Comparison of ENCODE assay signal across 9 cellular contexts in the genomic region with DNA sequence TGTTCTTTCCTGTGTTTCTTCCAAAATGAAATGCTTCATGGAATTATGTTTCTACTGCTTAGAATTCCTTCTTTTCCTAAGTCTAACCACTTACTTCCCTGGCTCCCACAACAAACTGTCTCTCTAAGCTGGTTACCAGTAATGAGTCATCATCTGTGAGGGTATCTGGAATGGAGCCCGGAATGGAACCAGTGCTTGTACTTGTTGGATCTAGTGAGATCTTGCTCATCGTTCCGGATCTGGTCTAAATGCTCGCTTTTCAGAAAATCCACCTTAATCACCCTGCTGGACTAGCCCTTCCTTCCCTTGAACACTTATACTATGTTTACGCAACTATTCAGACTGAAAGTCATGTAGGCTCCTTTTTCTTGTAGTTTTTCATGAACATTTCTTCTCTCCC.
DNase-seq lines count a peak whose midpoint lies in the region; ATAC-seq and TF ChIP-seq lines count a peak whose summit lies in the region.
"Had no signal": no experiment of that assay in that cellular context is flagged by ENCODE, and none has a peak within 500 bp of the region (broad histone marks: within the 10 kb centered on the region; RNA-seq: fewer than 3 reads in every experiment).

No MANE protein-coding gene starts in this region.

- peaks cover 3 to 16% of the 10 kb centered on the region in 2 experiments; a peak in 3 of 4 replicates for H3K79me1 ChIP-seq in IMR-90 (ENCODE audit: low read depth in 1 of 2, low read length in 2 of 2)

- peaks cover 4% of the 10 kb centered on the region for H3K79me2 ChIP-seq in mammary epithelial cell (ENCODE audit: insufficient read depth, low read length)

- CTCF ChIA-PET in IMR-90 (lab: Yijun Ruan, JAX) (no interaction called here), mammary epithelial cell (lab: Charles Lee; ENCODE audit: low non-redundant PET) (interaction anchor here (0.6 kb wide), 1 partner anchor 94 kb away, joined by 4 read pairs; no protein-coding TSS in a partner anchor)
- CTCF ChIA-PET in activated naive CD4-positive, alpha-beta T cell treated with anti-CD3 and anti-CD28 coated beads, Interleukin-2, amount 10 ng/mL, durations not matched to agents 7 days and 5 days (lab: Charles Lee) = no interaction called here

- DNase-seq in AG08395 (ENCODE audit: low spot score) (peak; percentile 94), IMR-90 (peak; percentile 99), mammary epithelial cell (peak; percentile 99), lung (ENCODE audit: low spot score) (peak; percentile 46), esophagus muscularis mucosa (ENCODE audit: extremely low spot score) (no peak)
- no peak for DNase-seq in activated naive CD4-positive, alpha-beta T cell treated with anti-CD3 and anti-CD28 coated beads, Interleukin-2, amount 10 ng/mL, durations not matched to agents 7 days and 5 days
- DNase-seq: activated CD8-positive, alpha-beta T cell treated with anti-CD3 and anti-CD28 coated beads, Interleukin-2, amount 10 ng/mL, durations not matched to agents 7 days and 5 days had no signal

- H3K4me1 Mint-ChIP-seq in activated naive CD4-positive, alpha-beta T cell treated with anti-CD3 and anti-CD28 coated beads, Interleukin-2, amount 10 ng/mL, durations not matched to agents 7 days and 5 days = no peaks in the 10 kb centered on the region

- no peak overlapping the region for H3K4me3 Mint-ChIP-seq in activated naive CD4-positive, alpha-beta T cell treated with anti-CD3 and anti-CD28 coated beads, Interleukin-2, amount 10 ng/mL, durations not matched to agents 7 days and 5 days
- H3K4me3 Mint-ChIP-seq: activated CD8-positive, alpha-beta T cell treated with anti-CD3 and anti-CD28 coated beads, Interleukin-2, amount 10 ng/mL, durations not matched to agents 7 days and 5 days had no signal

- H2BK120ac ChIP-seq in IMR-90 (ENCODE audit: low read depth, low read length) = no peak overlapping the region

- H3K27me3 ChIP-seq in IMR-90 (ENCODE audit: control insufficient read depth, insufficient read depth, low read length) (no peaks in the 10 kb centered on the region), mammary epithelial cell (ENCODE audit: insufficient read depth, low read length) (no peaks in the 10 kb centered on the region), lung (ENCODE audit: control insufficient read depth, insufficient read depth) (no peaks in the 10 kb centered on the region), esophagus muscularis mucosa (no peaks in the 10 kb centered on the region)

- no peak overlapping the region for H3K9ac ChIP-seq in IMR-90 (ENCODE audit: low read depth, low read length)
- peak overlapping the region; percentile 9 for H3K9ac ChIP-seq in mammary epithelial cell (ENCODE audit: insufficient read depth, low read length)

- no peak overlapping the region for H2AK5ac ChIP-seq in IMR-90 (ENCODE audit: low read depth, low read length)

- H3K14ac ChIP-seq in IMR-90 (replicated peaks; ENCODE audit: low read depth, low read length) = 0 out of 2 replicates have a peak overlapping the region, but pooled peaks have one; percentile 11

- ATAC-seq in IMR-90 (ENCODE audit: low read depth) = peak; percentile 93
- ATAC-seq in lung (ENCODE audit: insufficient read depth, low FRiP score) = no peak
- no peak for ATAC-seq in HG03108 (IDR thresholded peaks at IDR 0.05; ENCODE audit: unreplicated experiment)
- ATAC-seq in HG02763 (IDR thresholded peaks at IDR 0.05; ENCODE audit: unreplicated experiment) = no peak
- ATAC-seq: activated CD8-positive, alpha-beta T cell treated with anti-CD3 and anti-CD28 coated beads, Interleukin-2, amount 10 ng/mL, durations not matched to agents 7 days and 5 days had no signal

- no peaks in the 10 kb centered on the region for H3K27me3 Mint-ChIP-seq in activated naive CD4-positive, alpha-beta T cell treated with anti-CD3 and anti-CD28 coated beads, Interleukin-2, amount 10 ng/mL, durations not matched to agents 7 days and 5 days

- no peak overlapping the region for H3K23ac ChIP-seq in IMR-90 (ENCODE audit: low read depth, low read length)

- H3K27ac ChIP-seq in IMR-90 (ENCODE audit: insufficient read depth, low read length) (no peak overlapping the region), mammary epithelial cell (ENCODE audit: insufficient read depth, low read depth, low read length) (peak overlapping the region; percentile 82), lung (ENCODE audit: low read depth in 1 of 2, low read length in 1 of 2) (no peak overlapping the region), esophagus muscularis mucosa (replicated peaks in 1 of 4) (no peak overlapping the region)

- H3K36me3 ChIP-seq in IMR-90 (ENCODE audit: control insufficient read depth, insufficient read depth, low read length) (peaks cover 5% of the 10 kb centered on the region; the same call in 1 of the 2 replicates), mammary epithelial cell (ENCODE audit: insufficient read depth, low read length) (peaks cover 6% of the 10 kb centered on the region), lung (ENCODE audit: control insufficient read depth in 2 of 2, insufficient read depth in 2 of 2, low read length in 2 of 2) (peaks cover 3 to 10% of the 10 kb centered on the region in 2 donors), esophagus muscularis mucosa (peaks cover 3 to 26% (median 6%) of the 10 kb centered on the region in 4 donors)

- no peak overlapping the region for H2AFZ ChIP-seq in IMR-90 (replicated peaks; ENCODE audit: low read length, poor library complexity)
- no peak overlapping the region for H2AFZ ChIP-seq in mammary epithelial cell (ENCODE audit: low read depth, low read length)

- TF ChIP-seq EP300 in esophagus muscularis mucosa (IDR thresholded peaks at IDR 0.05) = no peak

- WGBS in IMR-90 (ENCODE audit: extremely low coverage in 2 of 2, insufficient read length in 1 of 2), 2 experiments = 43% methylated on average over 1 of the region's 5 CpGs; no CpG with 5 or more reads in 1 of the 2 experiments
- WGBS in mammary epithelial cell (ENCODE audit: low coverage, missing lambda C conversion rate) = 2% methylated on average over 5 of the region's 5 CpGs
- 76 to 89% methylated on average over 5 of the region's 5 CpGs for WGBS in lung, 2 donors
- WGBS in esophagus muscularis mucosa = 55% methylated on average over 5 of the region's 5 CpGs

- no peak overlapping the region for H4K8ac ChIP-seq in IMR-90 (ENCODE audit: low read depth in 2 of 2, low read length in 2 of 2)

- H3K56ac ChIP-seq in IMR-90 (ENCODE audit: extremely low read depth, insufficient read depth, low read length) = no peak overlapping the region

- dilution Hi-C loops in IMR-90 (cut with HindIII; ENCODE audit: low sequenced_read_pairs, unreplicated experiment) (no loop called here), mammary epithelial cell (cut with HindIII; ENCODE audit: low sequenced_read_pairs) (no loop called here)

- peak overlapping the region; percentile 45 for H2BK5ac ChIP-seq in IMR-90 (ENCODE audit: low read depth, low read length, poor library complexity, severe bottlenecking)

- TF ChIP-seq CTCF in IMR-90 (conservative IDR thresholded peaks at IDR 0.05; ENCODE audit: low read depth, low read length) = no peak
- no peak for TF ChIP-seq CTCF in mammary epithelial cell (conservative IDR thresholded peaks at IDR 0.05 in 1 of 2, IDR thresholded peaks at IDR 0.05 in 1 of 2; ENCODE audit: extremely low read depth in 1 of 2, insufficient read depth in 1 of 2, low read depth in 1 of 2, low read length in 2 of 2)
- no peak for TF ChIP-seq CTCF in lung (IDR thresholded peaks at IDR 0.05; ENCODE audit: control extremely low read depth, extremely low read depth)
- TF ChIP-seq CTCF in esophagus muscularis mucosa (IDR thresholded peaks at IDR 0.05) = no peak

- no peak overlapping the region for H2AK9ac ChIP-seq in IMR-90 (replicated peaks; ENCODE audit: low read depth, low read length, poor library complexity)

- TF ChIP-seq RAD21 in IMR-90 (IDR thresholded peaks at IDR 0.05; ENCODE audit: low read length) = no peak; the same call in 1 of the 2 replicates

- peak overlapping the region; percentile 9; the same call in 1 of the 2 replicates for H3K4me2 ChIP-seq in IMR-90 (ENCODE audit: low read depth, low read length)
- H3K4me2 ChIP-seq in mammary epithelial cell (ENCODE audit: insufficient read depth, low read depth, low read length) = peak overlapping the region; percentile 71

- H3K9me3 Mint-ChIP-seq in activated naive CD4-positive, alpha-beta T cell treated with anti-CD3 and anti-CD28 coated beads, Interleukin-2, amount 10 ng/mL, durations not matched to agents 7 days and 5 days = no peaks in the 10 kb centered on the region

- intact Hi-C loops in IMR-90 (cut with micrococcal nuclease) (no loop called here), mammary epithelial cell (cut with micrococcal nuclease) (loop anchor here (5.0 kb wide), 1 partner anchor 45 kb away; no protein-coding TSS in a partner anchor), esophagus muscularis mucosa (cut with DNase I) (no loop called here)

- H4K91ac ChIP-seq in IMR-90 (ENCODE audit: insufficient read depth, low read depth, low read length) = no peak overlapping the region

- H3K9me1 ChIP-seq in IMR-90 (ENCODE audit: insufficient read depth, low read length) = peaks cover 11% of the 10 kb centered on the region; the same call in 1 of the 2 replicates

- H2BK15ac ChIP-seq in IMR-90 (ENCODE audit: low read depth, low read length) = no peak overlapping the region

- in situ Hi-C loops in IMR-90 (cut with MboI; ENCODE audit: low sequenced_read_pairs) = no loop called here
- in situ Hi-C loops in mammary epithelial cell (cut with MboI; ENCODE audit: low sequenced_read_pairs in 2 of 2) = no loop called here

- POLR2A ChIA-PET in IMR-90 (lab: Charles Lee; ENCODE audit: unreplicated experiment) = no interaction called here

- no peak overlapping the region for H3K4me3 ChIP-seq in IMR-90 (ENCODE audit: insufficient read depth, low read depth, low read length)
- peak overlapping the region in 1 of 3 experiments; percentile 15 for H3K4me3 ChIP-seq in mammary epithelial cell (replicated peaks in 1 of 3; ENCODE audit: insufficient read depth in 1 of 3, low read depth in 2 of 3, low read length in 3 of 3)
- no peak overlapping the region for H3K4me3 ChIP-seq in lung
- H3K4me3 ChIP-seq in esophagus muscularis mucosa = no peak overlapping the region

- TF ChIP-seq POLR2A in IMR-90 (IDR thresholded peaks at IDR 0.05; ENCODE audit: low read depth, low read length) = no peak
- TF ChIP-seq POLR2A in esophagus muscularis mucosa (IDR thresholded peaks at IDR 0.05; ENCODE audit: low read depth) = no peak

- no peaks in the 10 kb centered on the region for H3K36me3 Mint-ChIP-seq in activated naive CD4-positive, alpha-beta T cell treated with anti-CD3 and anti-CD28 coated beads, Interleukin-2, amount 10 ng/mL, durations not matched to agents 7 days and 5 days

- H3K4me1 ChIP-seq in IMR-90 (ENCODE audit: control insufficient read depth, insufficient read depth, low read length) (peaks cover 4% of the 10 kb centered on the region), mammary epithelial cell (ENCODE audit: insufficient read depth, low read length) (peaks cover 37% of the 10 kb centered on the region), lung (ENCODE audit: control insufficient read depth in 2 of 2, insufficient read depth in 2 of 2, low read length in 2 of 2) (no peaks in the 10 kb centered on the region), esophagus muscularis mucosa (peaks cover 3 to 16% (median 11%) of the 10 kb centered on the region in 4 donors)

- H3K9me3 ChIP-seq in IMR-90 (ENCODE audit: control insufficient read depth, insufficient read depth, low read length) (no peaks in the 10 kb centered on the region), mammary epithelial cell (replicated peaks; ENCODE audit: insufficient read depth, low read length) (no peaks in the 10 kb centered on the region), lung (ENCODE audit: control insufficient read depth in 2 of 2, insufficient read depth in 1 of 2, low read length in 1 of 2) (no peaks in the 10 kb centered on the region), esophagus muscularis mucosa (no peaks in the 10 kb centered on the region)

- H4K20me1 ChIP-seq in IMR-90 (ENCODE audit: insufficient read depth, low read length) (peaks cover 7% of the 10 kb centered on the region; the same call in 1 of the 2 replicates), mammary epithelial cell (ENCODE audit: insufficient read depth, low read length) (no peaks in the 10 kb centered on the region)

- BruUV-seq in IMR-90 (replicated peaks; lab: Mats Ljungman, UMichigan) = no TSS peak
- no TSS peak for BruUV-seq in mammary epithelial cell (replicated peaks; lab: Mats Ljungman, UMichigan)

- H2BK20ac ChIP-seq in IMR-90 (ENCODE audit: low read depth, low read length) = no peak overlapping the region

- H3K4ac ChIP-seq in IMR-90 (ENCODE audit: low read depth, low read length) = no peak overlapping the region

- no peak overlapping the region for H3K18ac ChIP-seq in IMR-90 (ENCODE audit: low read depth, low read length)

- no peak overlapping the region for H4K5ac ChIP-seq in IMR-90 (ENCODE audit: low read depth, low read length)

- no peak overlapping the region for H3K27ac Mint-ChIP-seq in activated naive CD4-positive, alpha-beta T cell treated with anti-CD3 and anti-CD28 coated beads, Interleukin-2, amount 10 ng/mL, durations not matched to agents 7 days and 5 days
- H3K27ac Mint-ChIP-seq: activated CD8-positive, alpha-beta T cell treated with anti-CD3 and anti-CD28 coated beads, Interleukin-2, amount 10 ng/mL, durations not matched to agents 7 days and 5 days had no signal

Comparison
In these comparisons a context has a peak if more than half of its experiments do, and no peak if none do; other contexts are left out.
1. DNase-seq: peak in AG08395 (single experiment), IMR-90 (single experiment), mammary epithelial cell (single experiment) and lung (single experiment); none in esophagus muscularis mucosa (single experiment) and activated naive CD4-positive, alpha-beta T cell treated with anti-CD3 and anti-CD28 coated beads, Interleukin-2, amount 10 ng/mL, durations not matched to agents 7 days and 5 days (single experiment).